Comparison of ENCODE assay signal across 16 cellular contexts in genomic region chr1:237145379-237145778, GRCh38.
A peak's percentile ranks its signal among the peaks of the same experiment; 100 is the strongest.
DNase-seq lines count a peak whose midpoint lies in the region; ATAC-seq and TF ChIP-seq lines count a peak whose summit lies in the region.
"Had no signal": no experiment of that assay in that cellular context is flagged by ENCODE, and none has a peak within 500 bp of the region (broad histone marks: within the 10 kb centered on the region; RNA-seq: fewer than 3 reads in every experiment).

No MANE protein-coding gene starts in this region.

- H3K9me3 Mint-ChIP-seq in mesothelial cell of epicardium = no peaks in the 10 kb centered on the region

- intact Hi-C loops in esophagus squamous epithelium (cut with DNase I) = no loop called here
- intact Hi-C loops in head of caudate nucleus (cut with DNase I) = no loop called here

- no peak overlapping the region for H3K4me3 ChIP-seq in esophagus squamous epithelium
- peak overlapping the region; percentile 51 for H3K4me3 ChIP-seq in thoracic aorta

- H3K4me3 Mint-ChIP-seq in mesothelial cell of epicardium = no peak overlapping the region
- H3K4me3 Mint-ChIP-seq: CD14-positive monocyte had no signal

- H3K27me3 Mint-ChIP-seq in mesothelial cell of epicardium (ENCODE audit: low read depth) = no peaks in the 10 kb centered on the region

- H3K9me3 ChIP-seq in esophagus squamous epithelium = no peaks in the 10 kb centered on the region
- no peaks in the 10 kb centered on the region for H3K9me3 ChIP-seq in thoracic aorta

- ATAC-seq in thoracic aorta (ENCODE audit: insufficient number of reproducible peaks, low FRiP score, low read depth) (no peak), GM21786 (IDR thresholded peaks at IDR 0.05; ENCODE audit: unreplicated experiment) (no peak)

- H3K4me1 ChIP-seq in esophagus squamous epithelium (peaks cover 0 to 29% (median 8%) of the 10 kb centered on the region in 3 donors), thoracic aorta (ENCODE audit: control insufficient read depth in 1 of 2, low read depth in 2 of 2) (peaks cover 16 to 64% of the 10 kb centered on the region in 2 donors)

- DNase-seq in G401 (ENCODE audit: low spot score) = peak; percentile 69
- no peak for DNase-seq in esophagus squamous epithelium (lab: John Stamatoyannopoulos, UW)
- no peak for DNase-seq in mesothelial cell of epicardium (ENCODE audit: low spot score in 2 of 2, unreplicated experiment in 2 of 2)
- no peak for DNase-seq in thoracic aorta (ENCODE audit: low spot score)
- no peak for DNase-seq in stimulated activated naive CD4-positive, alpha-beta T cell (lab: John Stamatoyannopoulos, UW)
- no peak for DNase-seq in LoVo (ENCODE audit: low spot score)
- no peak for DNase-seq in head of caudate nucleus
- DNase-seq: H7, KBM-7, NCI-H1417 treated with DMSO at 0.1 percent for 48 hours, NCI-H2029, NCI-H2171 treated with DMSO at 0.1 percent for 48 hours, NCI-H748 treated with DMSO at 0.1 percent for 48 hours, OCI-M1 had no signal

- 69 to 71% methylated on average over 1 of the region's 1 CpG for WGBS in esophagus squamous epithelium, 2 donors

- in situ Hi-C loops in G401 (cut with HindIII; ENCODE audit: low sequenced_read_pairs) = no loop called here

- TF ChIP-seq POLR2A in esophagus squamous epithelium (IDR thresholded peaks at IDR 0.05) = no peak

- no peaks in the 10 kb centered on the region for H3K27me3 ChIP-seq in esophagus squamous epithelium
- H3K27me3 ChIP-seq in thoracic aorta (replicated peaks; ENCODE audit: insufficient read depth) = no peaks in the 10 kb centered on the region

- peak overlapping the region in 3 of 4 donors; percentile 27 to 44 (median 34) for H3K27ac ChIP-seq in esophagus squamous epithelium
- H3K27ac ChIP-seq in thoracic aorta = peak overlapping the region; percentile 5 to 41

- H3K4me1 Mint-ChIP-seq in mesothelial cell of epicardium = peaks cover 28% of the 10 kb centered on the region
- H3K4me1 Mint-ChIP-seq: CD14-positive monocyte had no signal

- TF ChIP-seq CTCF in esophagus squamous epithelium (IDR thresholded peaks at IDR 0.05) (no peak), mesothelial cell of epicardium (IDR thresholded peaks at IDR 0.05; ENCODE audit: unreplicated experiment) (no peak), thoracic aorta (IDR thresholded peaks at IDR 0.05) (no peak)

- no peaks in the 10 kb centered on the region for H3K36me3 Mint-ChIP-seq in mesothelial cell of epicardium
- H3K36me3 Mint-ChIP-seq: CD14-positive monocyte had no signal

- peak overlapping the region; percentile 71 for H3K27ac Mint-ChIP-seq in mesothelial cell of epicardium
- H3K27ac Mint-ChIP-seq: CD14-positive monocyte had no signal

- H3K36me3 ChIP-seq in esophagus squamous epithelium = no peaks in the 10 kb centered on the region
- no peaks in the 10 kb centered on the region for H3K36me3 ChIP-seq in thoracic aorta
